In the genomic region with DNA sequence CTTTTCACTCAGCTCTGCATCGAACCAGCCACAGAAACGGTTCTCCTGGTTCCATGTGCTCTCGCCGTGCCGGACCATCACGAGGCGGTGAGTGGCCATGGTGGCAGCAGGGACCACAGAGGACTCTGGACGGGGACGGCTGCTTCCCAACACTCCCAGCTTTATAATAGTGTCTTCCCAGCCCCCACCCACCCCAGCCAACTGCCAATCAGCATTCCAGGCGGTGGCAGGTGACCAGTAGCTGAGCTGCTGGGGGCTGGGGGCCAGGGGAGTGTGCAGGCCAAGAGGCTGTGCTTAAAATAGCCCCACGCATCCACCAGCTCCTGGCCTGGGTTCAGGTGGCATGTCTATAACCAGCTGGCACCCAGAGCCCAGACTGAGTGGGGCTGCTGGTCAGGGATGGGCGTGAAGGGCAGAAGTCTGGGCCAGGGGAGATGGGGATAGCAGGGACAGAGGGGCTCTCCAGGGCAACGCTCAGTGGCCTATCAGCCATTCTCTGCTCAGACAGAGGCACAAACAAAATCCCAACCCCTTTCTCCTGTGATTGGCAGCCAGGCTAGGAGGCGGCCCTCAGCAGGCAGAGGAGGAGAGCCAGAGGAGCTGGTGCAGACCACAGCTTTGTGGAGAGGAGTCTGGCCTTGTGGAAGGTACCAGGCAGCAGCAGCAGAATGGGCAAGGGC, we compare ENCODE assay signal across 7 cellular contexts. TPM values are rescaled to one million over a fixed set of nuclear protein-coding genes. Genes with fewer than 3 reads are reported as not detected.
DNase-seq lines count a peak whose midpoint lies in the region; ATAC-seq and TF ChIP-seq lines count a peak whose summit lies in the region.

A gene (minus strand): TSS at position 137 of the 680 bp plus-strand sequence. CDS start 38 bp downstream, at position 99.

- TF ChIP-seq CTCF in RWPE2 (IDR thresholded peaks at IDR 0.05; ENCODE audit: poor library complexity, severe bottlenecking) (no peak), esophagus muscularis mucosa (IDR thresholded peaks at IDR 0.05) (no peak)

- peaks cover 28% of the 10 kb centered on the region for H3K4me1 ChIP-seq in HUES48 (ENCODE audit: control insufficient read depth, insufficient read depth, low read length)
- H3K4me1 ChIP-seq in RWPE2 (ENCODE audit: insufficient read depth, poor library complexity, severe bottlenecking), result peaks cover 5% of the 10 kb centered on the region
- H3K4me1 ChIP-seq in esophagus muscularis mucosa, result peaks cover 21 to 56% (median 32%) of the 10 kb centered on the region in 4 donors

- TF ChIP-seq EP300 in esophagus muscularis mucosa (IDR thresholded peaks at IDR 0.05), result no peak

- H3K27me3 ChIP-seq in HUES48 (ENCODE audit: control insufficient read depth, insufficient read depth, low read length) (peaks cover 21% of the 10 kb centered on the region), RWPE2 (ENCODE audit: insufficient read depth, poor library complexity, severe bottlenecking) (no peaks in the 10 kb centered on the region), esophagus muscularis mucosa (no peaks in the 10 kb centered on the region)

- H3K27ac ChIP-seq in HUES48 (ENCODE audit: low read depth, low read length) (peak within 1 kb of the TSS; percentile 34), RWPE2 (ENCODE audit: poor library complexity, severe bottlenecking) (no peak within 1 kb of the TSS), esophagus muscularis mucosa (replicated peaks in 1 of 4) (no peak within 1 kb of the TSS)

- peak; percentile 5 for TF ChIP-seq POLR2A in esophagus muscularis mucosa (IDR thresholded peaks at IDR 0.05; ENCODE audit: low read depth)

- intact Hi-C loops in esophagus muscularis mucosa (cut with DNase I), result loop anchor here (2.0 kb wide), 1 partner anchor 21 kb away; a partner anchor contains a TSS

- 17% methylated on average over 12 of the region's 14 CpGs for WGBS in esophagus muscularis mucosa

- H3K9me3 ChIP-seq in HUES48 (ENCODE audit: control insufficient read depth, insufficient read depth, low read length) (no peaks in the 10 kb centered on the region), RWPE2 (ENCODE audit: severe bottlenecking) (no peaks in the 10 kb centered on the region), esophagus muscularis mucosa (no peaks in the 10 kb centered on the region)

- H3K36me3 ChIP-seq in HUES48 (ENCODE audit: control insufficient read depth, insufficient read depth, low read length) (peaks cover 17% of the 10 kb centered on the region; the same call in 1 of the 2 replicates), RWPE2 (ENCODE audit: low read depth) (no peaks in the 10 kb centered on the region; the same call in 1 of the 2 replicates), esophagus muscularis mucosa (peaks cover 16 to 22% (median 20%) of the 10 kb centered on the region in 4 donors)

- no peak within 1 kb of the TSS for H3K4me3 ChIP-seq in HUES48 (ENCODE audit: low read depth, low read length)
- H3K4me3 ChIP-seq in RWPE2 (ENCODE audit: severe bottlenecking), result no peak within 1 kb of the TSS
- no peak within 1 kb of the TSS for H3K4me3 ChIP-seq in esophagus muscularis mucosa

- no peak within 1 kb of the TSS for H3K9ac ChIP-seq in HUES48 (ENCODE audit: low read depth, low read length)

- ATAC-seq in RWPE2 (ENCODE audit: low read depth), result peak; percentile 46
- ATAC-seq in HG03196 (IDR thresholded peaks at IDR 0.05; ENCODE audit: unreplicated experiment), result no peak

- DNase-seq in RWPE2 (ENCODE audit: low spot score) (peak; percentile 61), esophagus muscularis mucosa (ENCODE audit: extremely low spot score) (no peak), putamen (ENCODE audit: low spot score) (peak; percentile 31), germinal center (ENCODE audit: low spot score) (no peak)
- no peak for DNase-seq in activated effector memory CD4-positive, alpha-beta T cell treated with anti-CD3 and anti-CD28 coated beads, Interleukin-2, amount 50 U/mL, for 16 hours

RNA-seq across cellular contexts. Expression of the gene that starts here (rescaled TPM):
- total RNA-seq in esophagus muscularis mucosa, result 1 to 10 TPM in 1 of 4 donors, under 1 TPM in 2, not detected in 1; 0.52 to 1.8 (median 0.66) TPM

Comparison
In these comparisons a context has a peak if more than half of its experiments do, and no peak if none do; other contexts are left out.
1. DNase-seq: peak in RWPE2 (single experiment) and putamen (single experiment); none in esophagus muscularis mucosa (single experiment), germinal center (single experiment) and activated effector memory CD4-positive, alpha-beta T cell treated with anti-CD3 and anti-CD28 coated beads, Interleukin-2, amount 50 U/mL, for 16 hours (single experiment).